ENCODE assay signal across 8 cellular contexts in the genomic region with DNA sequence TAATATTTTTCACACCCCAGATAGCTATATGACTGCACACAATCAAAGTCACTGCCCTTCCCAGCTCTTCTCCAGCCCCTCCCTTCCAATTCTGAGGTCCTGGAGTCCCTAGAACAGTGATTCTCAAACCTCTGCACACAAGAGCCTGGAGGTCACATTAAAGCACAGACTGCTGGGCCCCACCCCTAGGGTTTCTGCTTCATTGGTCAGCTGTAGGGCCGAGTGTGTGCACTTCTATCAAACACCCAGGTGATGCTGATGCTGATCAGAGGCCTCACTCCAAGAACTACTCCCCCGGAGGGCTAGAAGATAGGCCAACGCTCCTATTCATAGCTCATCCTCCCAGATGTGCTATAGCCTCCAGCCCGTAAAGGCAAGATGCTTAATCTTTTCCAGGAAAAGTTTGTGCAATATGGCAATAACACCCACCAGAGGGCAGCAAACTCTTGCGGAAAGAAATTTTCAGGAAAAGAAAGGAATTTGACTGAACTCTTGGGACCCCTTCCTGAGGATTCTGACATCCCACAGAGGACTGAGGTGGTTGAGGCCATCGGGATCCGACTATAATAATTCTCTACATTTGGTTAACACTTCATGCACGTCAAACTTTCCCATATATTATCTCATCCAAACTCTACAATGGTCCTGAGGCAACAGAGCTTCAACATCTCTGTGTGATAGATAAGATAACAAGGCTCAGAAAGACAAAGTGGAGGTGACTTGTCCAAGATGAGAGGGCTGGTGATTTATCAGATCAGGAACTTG.
DNase-seq lines count a peak whose midpoint lies in the region; ATAC-seq and TF ChIP-seq lines count a peak whose summit lies in the region.

No MANE protein-coding gene starts in this region.

- H3K4me3 Mint-ChIP-seq in natural killer cell: no peak overlapping the region
- H3K4me3 Mint-ChIP-seq in natural killer cell treated with Interleukin-12 subunit alpha and Interleukin-12 subunit beta and Interleukin-15 and Interleukin-18, amount 100 ng/mL, for 72 hours: no peak overlapping the region
- no peak overlapping the region for H3K4me3 Mint-ChIP-seq in stimulated activated naive CD8-positive, alpha-beta T cell treated with anti-CD3 and anti-CD28 coated beads, Interleukin-15, amount 100 ng/mL, for 72 hours

- H3K4me3 ChIP-seq in astrocyte of the cerebellum (ENCODE audit: low read depth, low read length): no peak overlapping the region
- H3K4me3 ChIP-seq in iPS DF 6.9 (ENCODE audit: low read length): no peak overlapping the region

- H3K36me3 Mint-ChIP-seq in natural killer cell: no peaks in the 10 kb centered on the region
- no peaks in the 10 kb centered on the region for H3K36me3 Mint-ChIP-seq in natural killer cell treated with Interleukin-12 subunit alpha and Interleukin-12 subunit beta and Interleukin-15 and Interleukin-18, amount 100 ng/mL, for 72 hours

- H3K27me3 Mint-ChIP-seq in natural killer cell (ENCODE audit: low read depth in 2 of 2): peaks cover 20 to 31% of the 10 kb centered on the region in 2 donors
- H3K27me3 Mint-ChIP-seq in natural killer cell treated with Interleukin-12 subunit alpha and Interleukin-12 subunit beta and Interleukin-15 and Interleukin-18, amount 100 ng/mL, for 72 hours: peaks cover 16 to 17% of the 10 kb centered on the region in 2 donors
- peaks cover 18% of the 10 kb centered on the region for H3K27me3 Mint-ChIP-seq in stimulated activated naive CD8-positive, alpha-beta T cell treated with anti-CD3 and anti-CD28 coated beads, Interleukin-15, amount 100 ng/mL, for 72 hours

- in situ Hi-C loops in astrocyte of the cerebellum (cut with HindIII; ENCODE audit: low sequenced_read_pairs): no loop called here

- peak; percentile 50 for TF ChIP-seq CTCF in natural killer cell (IDR thresholded peaks at IDR 0.05)
- TF ChIP-seq CTCF in astrocyte of the cerebellum (IDR thresholded peaks at IDR 0.05; ENCODE audit: low read depth, low read length, missing control alignments): peak; percentile 75

- ATAC-seq in natural killer cell (no peak), GM19452 (IDR thresholded peaks at IDR 0.05; ENCODE audit: unreplicated experiment) (no peak)
- ATAC-seq in natural killer cell treated with Interleukin-12 subunit alpha and Interleukin-12 subunit beta and Interleukin-15 and Interleukin-18, amount 100 ng/mL, for 72 hours: no peak
- ATAC-seq in stimulated activated naive CD8-positive, alpha-beta T cell treated with anti-CD3 and anti-CD28 coated beads, Interleukin-15, amount 100 ng/mL, for 72 hours: peak; percentile 19

- DNase-seq in natural killer cell (no peak), NCI-H2029 (lab: John Stamatoyannopoulos, UW) (peak; percentile 27), astrocyte of the cerebellum (ENCODE audit: low read depth) (peak; percentile 47), iPS DF 6.9 (ENCODE audit: low read depth, low spot score) (peak; percentile 31), NCI-H128 (lab: John Stamatoyannopoulos, UW; ENCODE audit: unreplicated experiment) (no peak)
- no peak for DNase-seq in natural killer cell treated with Interleukin-12 subunit alpha and Interleukin-12 subunit beta and Interleukin-15 and Interleukin-18, amount 100 ng/mL, for 72 hours (ENCODE audit: low spot score)
- no peak for DNase-seq in stimulated activated naive CD8-positive, alpha-beta T cell treated with anti-CD3 and anti-CD28 coated beads, Interleukin-15, amount 100 ng/mL, for 72 hours

- no peaks in the 10 kb centered on the region for H3K36me3 ChIP-seq in iPS DF 6.9 (ENCODE audit: control insufficient read depth, insufficient read depth, low read length)

- no peak overlapping the region for H3K27ac ChIP-seq in iPS DF 6.9 (ENCODE audit: low read length)

- no peaks in the 10 kb centered on the region for H3K9me3 Mint-ChIP-seq in natural killer cell
- H3K9me3 Mint-ChIP-seq in natural killer cell treated with Interleukin-12 subunit alpha and Interleukin-12 subunit beta and Interleukin-15 and Interleukin-18, amount 100 ng/mL, for 72 hours: no peaks in the 10 kb centered on the region
- no peaks in the 10 kb centered on the region for H3K9me3 Mint-ChIP-seq in stimulated activated naive CD8-positive, alpha-beta T cell treated with anti-CD3 and anti-CD28 coated beads, Interleukin-15, amount 100 ng/mL, for 72 hours

- H3K9me3 ChIP-seq in iPS DF 6.9 (ENCODE audit: control insufficient read depth, insufficient read depth, low read length): no peaks in the 10 kb centered on the region

- no peaks in the 10 kb centered on the region for H3K27me3 ChIP-seq in iPS DF 6.9 (ENCODE audit: control insufficient read depth, insufficient read depth, low read length)

- H3K4me1 ChIP-seq in iPS DF 6.9 (ENCODE audit: control insufficient read depth, insufficient read depth, low read length): no peaks in the 10 kb centered on the region

- WGBS in iPS DF 6.9 (ENCODE audit: insufficient coverage, insufficient read length): no CpG with 5 or more reads among the region's 8 CpGs

- H3K4me1 Mint-ChIP-seq in natural killer cell: no peaks in the 10 kb centered on the region
- H3K4me1 Mint-ChIP-seq in natural killer cell treated with Interleukin-12 subunit alpha and Interleukin-12 subunit beta and Interleukin-15 and Interleukin-18, amount 100 ng/mL, for 72 hours (ENCODE audit: low read depth in 2 of 2): no peaks in the 10 kb centered on the region
- H3K4me1 Mint-ChIP-seq in stimulated activated naive CD8-positive, alpha-beta T cell treated with anti-CD3 and anti-CD28 coated beads, Interleukin-15, amount 100 ng/mL, for 72 hours: no peaks in the 10 kb centered on the region

- intact Hi-C loops in natural killer cell (cut with micrococcal nuclease): no loop called here

- no peak overlapping the region for H3K27ac Mint-ChIP-seq in natural killer cell
- H3K27ac Mint-ChIP-seq in natural killer cell treated with Interleukin-12 subunit alpha and Interleukin-12 subunit beta and Interleukin-15 and Interleukin-18, amount 100 ng/mL, for 72 hours: no peak overlapping the region
- H3K27ac Mint-ChIP-seq in stimulated activated naive CD8-positive, alpha-beta T cell treated with anti-CD3 and anti-CD28 coated beads, Interleukin-15, amount 100 ng/mL, for 72 hours: no peak overlapping the region

Comparison
In these comparisons a context has a peak if more than half of its experiments do, and no peak if none do; other contexts are left out.
1. DNase-seq: peak in NCI-H2029 (single experiment), astrocyte of the cerebellum (single experiment) and iPS DF 6.9 (single experiment); none in natural killer cell (single experiment), natural killer cell treated with Interleukin-12 subunit alpha and Interleukin-12 subunit beta and Interleukin-15 and Interleukin-18, amount 100 ng/mL, for 72 hours (single experiment), stimulated activated naive CD8-positive, alpha-beta T cell treated with anti-CD3 and anti-CD28 coated beads, Interleukin-15, amount 100 ng/mL, for 72 hours (0 of 2) and NCI-H128 (single experiment).